19 cellular contexts compared by ENCODE assay signal in genomic region chr1:234570336-234570735, GRCh38.
"Had no signal": no experiment of that assay in that cellular context is flagged by ENCODE, and none has a peak within 500 bp of the region (broad histone marks: within the 10 kb centered on the region; RNA-seq: fewer than 3 reads in every experiment).

No MANE protein-coding gene starts in this region.

- ATAC-seq: activated CD4-positive, alpha-beta T cell treated with anti-CD3 and anti-CD28 coated beads for 36 hours; activated T-cell treated with anti-CD3 and anti-CD28 coated beads, Interleukin-2, amount 50 U/mL, for 4 hours; mucosa of descending colon; sciatic nerve; stimulated activated effector memory CD8-positive, alpha-beta T cell treated with anti-CD3 and anti-CD28 coated beads, Interleukin-12 subunit alpha, Interleukin-12 subunit beta, amount 100 ng/mL, for 72 hours; WTC11 had no signal

- H3K4me2 ChIP-seq: smooth muscle cell had no signal

- H3K27me3 ChIP-seq: ascending aorta, ovary, stomach had no signal

- H3K36me3 ChIP-seq: ascending aorta, ovary, stomach had no signal

- FAIRE-seq: TTC549 had no signal

- H3K27ac ChIP-seq: ascending aorta, coronary artery, ovary, stomach had no signal

- H3K4me1 ChIP-seq: ascending aorta, stomach had no signal

- DNase-seq: activated CD4-positive, alpha-beta T cell treated with anti-CD3 and anti-CD28 coated beads for 36 hours; activated CD4-positive, alpha-beta T cell treated with anti-CD3 and anti-CD28 coated beads, Interleukin-2, amount 50 U/mL, for 48 hours; activated gamma-delta T cell; activated T-cell treated with anti-CD3 and anti-CD28 coated beads, Interleukin-2, amount 50 U/mL, for 4 hours; erythroblast; foreskin melanocyte; mucosa of descending colon; naive B cell; ovary; stimulated activated CD4-positive, alpha-beta T cell treated with anti-CD3 and anti-CD28 coated beads, Interleukin-4, amount 100 ng/mL, for 24 hours; stomach; trophoblast cell had no signal

- H3K4me3 ChIP-seq: ascending aorta, coronary artery, mucosa of descending colon, ovary, smooth muscle cell, stomach had no signal

- H3K9me3 ChIP-seq: ascending aorta, mucosa of descending colon, ovary, stomach had no signal
